ENCODE assay signal across 22 cellular contexts in the genomic region with DNA sequence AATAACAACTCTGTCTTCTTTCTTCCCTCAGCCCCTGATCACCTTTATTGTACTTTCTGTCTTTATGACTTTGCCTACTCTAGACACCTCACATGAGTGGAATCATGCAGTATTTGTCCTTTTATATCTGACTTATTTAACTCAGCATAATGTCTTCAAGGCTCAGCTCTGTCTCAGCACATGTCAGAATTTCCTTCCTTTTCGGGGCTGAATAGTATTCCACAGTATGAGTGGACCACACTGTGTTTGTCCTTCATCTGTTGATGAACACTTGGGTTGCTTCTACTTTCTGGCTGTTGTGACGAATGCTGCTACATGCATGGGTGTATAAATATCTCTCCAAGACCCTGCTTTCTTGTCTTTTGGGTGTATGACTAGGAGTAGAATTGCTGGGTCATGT.
"Had no signal": no experiment of that assay in that cellular context is flagged by ENCODE, and none has a peak within 500 bp of the region (broad histone marks: within the 10 kb centered on the region; RNA-seq: fewer than 3 reads in every experiment).

No MANE protein-coding gene starts in this region.

- H3K4me1 Mint-ChIP-seq: endodermal cell, immature natural killer cell had no signal

- ATAC-seq: effector memory CD8-positive, alpha-beta T cell; esophagus mucosa; gastrocnemius medialis; heart left ventricle; left cardiac atrium; left lung; left ventricle myocardium superior; lower lobe of right lung; naive thymus-derived CD4-positive, alpha-beta T cell had no signal

- DNase-seq: colonic mucosa; cortex of kidney; effector CD8-positive, alpha-beta T cell; effector memory CD8-positive, alpha-beta T cell; endodermal cell; erythroblast; esophagus squamous epithelium; foreskin fibroblast; foreskin melanocyte; gastrocnemius medialis; heart left ventricle; hypothalamus; immature natural killer cell; left cardiac atrium; left ventricle myocardium superior; lower lobe of right lung; mesenchymal stem cell; midbrain; naive thymus-derived CD4-positive, alpha-beta T cell had no signal

- H3K9me3 Mint-ChIP-seq: effector memory CD8-positive, alpha-beta T cell; endodermal cell had no signal

- H3K27ac Mint-ChIP-seq: dendritic cell treated with granulocyte-macrophage colony-stimulating factor and Interleukin-4, amounts not matched to agents 40 ng/mL and 50 ng/mL, for 4 days; effector memory CD8-positive, alpha-beta T cell; endodermal cell; immature natural killer cell; naive thymus-derived CD4-positive, alpha-beta T cell had no signal

- H3K4me3 Mint-ChIP-seq: dendritic cell treated with granulocyte-macrophage colony-stimulating factor and Interleukin-4, amounts not matched to agents 40 ng/mL and 50 ng/mL, for 4 days; effector memory CD8-positive, alpha-beta T cell; endodermal cell; immature natural killer cell had no signal

- H3K36me3 Mint-ChIP-seq: immature natural killer cell had no signal
